In the genomic region with DNA sequence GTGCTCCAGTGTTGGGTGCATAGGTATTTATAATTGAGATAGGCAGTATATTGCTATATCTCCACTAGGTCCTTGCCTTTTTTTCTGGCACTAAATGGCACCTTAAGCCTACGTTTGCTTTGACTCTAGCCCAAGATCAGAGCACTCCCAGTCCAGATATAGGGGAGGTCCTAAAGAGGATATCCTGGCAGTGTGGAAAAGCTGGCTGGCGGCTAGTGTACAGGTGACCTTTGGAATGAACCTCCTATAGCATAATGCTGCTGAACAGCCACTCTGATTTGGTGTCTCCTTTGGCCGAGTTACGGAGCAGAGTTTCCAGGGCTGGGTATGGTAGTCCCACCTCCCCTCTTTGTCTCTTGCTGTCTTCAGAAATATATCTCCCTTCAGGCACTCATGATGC, we compare ENCODE assay signal across 14 cellular contexts. TPM values are rescaled to one million over a fixed set of nuclear protein-coding genes. Genes with fewer than 3 reads are reported as not detected.
A peak's percentile ranks its signal among the peaks of the same experiment; 100 is the strongest.
DNase-seq lines count a peak whose midpoint lies in the region; ATAC-seq and TF ChIP-seq lines count a peak whose summit lies in the region.
"Had no signal": no experiment of that assay in that cellular context is flagged by ENCODE, and none has a peak within 500 bp of the region (broad histone marks: within the 10 kb centered on the region; RNA-seq: fewer than 3 reads in every experiment).

No MANE protein-coding gene starts in this region.

- POLR2A ChIA-PET in activated CD8-positive, alpha-beta T cell treated with anti-CD3 and anti-CD28 coated beads for 36 hours (lab: Charles Lee), result interaction anchor here (0.7 kb wide), 1 partner anchor 16 kb away, joined by 3 read pairs; no protein-coding TSS in a partner anchor
- POLR2A ChIA-PET in activated CD8-positive, alpha-beta T cell treated with anti-CD3 and anti-CD28 coated beads, Interleukin-2, amount 10 ng/mL, durations not matched to agents 7 days and 5 days (lab: Charles Lee), result no interaction called here

- H3K27me3 Mint-ChIP-seq in activated CD8-positive, alpha-beta T cell treated with anti-CD3 and anti-CD28 coated beads for 36 hours, result no peaks in the 10 kb centered on the region
- no peaks in the 10 kb centered on the region for H3K27me3 Mint-ChIP-seq in activated CD8-positive, alpha-beta T cell treated with anti-CD3 and anti-CD28 coated beads, Interleukin-2, amount 10 ng/mL, durations not matched to agents 7 days and 5 days (ENCODE audit: low read depth)
- H3K27me3 Mint-ChIP-seq in activated naive CD8-positive, alpha-beta T cell treated with anti-CD3 and anti-CD28 coated beads for 36 hours, result no peaks in the 10 kb centered on the region
- no peaks in the 10 kb centered on the region for H3K27me3 Mint-ChIP-seq in stimulated activated naive CD8-positive, alpha-beta T cell treated with anti-CD3 and anti-CD28 coated beads, Interleukin-15, Interleukin-2, amounts not matched to agents 100 ng/mL and 50 ng/mL, for 24 hours
- H3K27me3 Mint-ChIP-seq in activated T-cell treated with anti-CD3 and anti-CD28 coated beads, Interleukin-2, amount 50 U/mL, for 24 hours, result peaks cover 40% of the 10 kb centered on the region
- H3K27me3 Mint-ChIP-seq: CD4-positive, CD25-positive, alpha-beta regulatory T cell had no signal

- H3K27ac Mint-ChIP-seq in activated CD8-positive, alpha-beta T cell treated with anti-CD3 and anti-CD28 coated beads for 36 hours, result peak overlapping the region; percentile 44
- H3K27ac Mint-ChIP-seq in activated CD8-positive, alpha-beta T cell treated with anti-CD3 and anti-CD28 coated beads, Interleukin-2, amount 10 ng/mL, durations not matched to agents 7 days and 5 days, result no peak overlapping the region
- peak overlapping the region; percentile 85 for H3K27ac Mint-ChIP-seq in activated naive CD8-positive, alpha-beta T cell treated with anti-CD3 and anti-CD28 coated beads for 36 hours
- peak overlapping the region; percentile 92 for H3K27ac Mint-ChIP-seq in stimulated activated naive CD8-positive, alpha-beta T cell treated with anti-CD3 and anti-CD28 coated beads, Interleukin-15, Interleukin-2, amounts not matched to agents 100 ng/mL and 50 ng/mL, for 24 hours
- H3K27ac Mint-ChIP-seq in activated T-cell treated with anti-CD3 and anti-CD28 coated beads, Interleukin-2, amount 50 U/mL, for 24 hours, result no peak overlapping the region
- H3K27ac Mint-ChIP-seq: CD4-positive, CD25-positive, alpha-beta regulatory T cell; HFFc6 had no signal

- intact Hi-C loops in activated CD8-positive, alpha-beta T cell treated with anti-CD3 and anti-CD28 coated beads for 36 hours (cut with micrococcal nuclease), result no loop called here
- intact Hi-C loops in head of caudate nucleus (cut with DNase I), result no loop called here

- no peak overlapping the region for H3K4me3 Mint-ChIP-seq in activated CD8-positive, alpha-beta T cell treated with anti-CD3 and anti-CD28 coated beads for 36 hours
- no peak overlapping the region for H3K4me3 Mint-ChIP-seq in activated CD8-positive, alpha-beta T cell treated with anti-CD3 and anti-CD28 coated beads, Interleukin-2, amount 10 ng/mL, durations not matched to agents 7 days and 5 days
- H3K4me3 Mint-ChIP-seq in activated naive CD8-positive, alpha-beta T cell treated with anti-CD3 and anti-CD28 coated beads for 36 hours, result no peak overlapping the region
- peak overlapping the region; percentile 37 for H3K4me3 Mint-ChIP-seq in stimulated activated naive CD8-positive, alpha-beta T cell treated with anti-CD3 and anti-CD28 coated beads, Interleukin-15, Interleukin-2, amounts not matched to agents 100 ng/mL and 50 ng/mL, for 24 hours
- H3K4me3 Mint-ChIP-seq in activated T-cell treated with anti-CD3 and anti-CD28 coated beads, Interleukin-2, amount 50 U/mL, for 24 hours, result no peak overlapping the region
- H3K4me3 Mint-ChIP-seq: CD4-positive, CD25-positive, alpha-beta regulatory T cell; HFFc6 had no signal

- no peak for TF ChIP-seq CTCF in activated CD8-positive, alpha-beta T cell treated with anti-CD3 and anti-CD28 coated beads for 36 hours (IDR thresholded peaks at IDR 0.05)
- TF ChIP-seq CTCF in hepatocyte (IDR thresholded peaks at IDR 0.05; ENCODE audit: poor library complexity), result no peak

- ATAC-seq in activated CD8-positive, alpha-beta T cell treated with anti-CD3 and anti-CD28 coated beads for 36 hours, result no peak
- no peak for ATAC-seq in activated CD8-positive, alpha-beta T cell treated with anti-CD3 and anti-CD28 coated beads, Interleukin-2, amount 10 ng/mL, durations not matched to agents 7 days and 5 days
- ATAC-seq in activated CD4-positive, CD25-positive, alpha-beta regulatory T cell treated with anti-CD3 and anti-CD28 coated beads, Interleukin-2, amount 50 U/mL, for 24 hours, result no peak

- peak overlapping the region; percentile 64 for H3K27ac ChIP-seq in hepatocyte
- H3K27ac ChIP-seq: 22Rv1; BLaER1 treated with 17β-estradiol and CSF1 and Interleukin-3, amounts not matched to agents 10 nM and 100 nM; HL-60 had no signal

- no peaks in the 10 kb centered on the region for H3K9me2 ChIP-seq in hepatocyte (replicated peaks; ENCODE audit: insufficient read depth)

- H3K4me1 Mint-ChIP-seq in activated CD8-positive, alpha-beta T cell treated with anti-CD3 and anti-CD28 coated beads for 36 hours (ENCODE audit: low read depth), result peaks cover 40% of the 10 kb centered on the region
- no peaks in the 10 kb centered on the region for H3K4me1 Mint-ChIP-seq in activated CD8-positive, alpha-beta T cell treated with anti-CD3 and anti-CD28 coated beads, Interleukin-2, amount 10 ng/mL, durations not matched to agents 7 days and 5 days (ENCODE audit: low read depth)
- H3K4me1 Mint-ChIP-seq in activated naive CD8-positive, alpha-beta T cell treated with anti-CD3 and anti-CD28 coated beads for 36 hours, result peaks cover 37% of the 10 kb centered on the region
- H3K4me1 Mint-ChIP-seq in stimulated activated naive CD8-positive, alpha-beta T cell treated with anti-CD3 and anti-CD28 coated beads, Interleukin-15, Interleukin-2, amounts not matched to agents 100 ng/mL and 50 ng/mL, for 24 hours (ENCODE audit: low read depth), result peaks cover 43% of the 10 kb centered on the region
- peaks cover 36% of the 10 kb centered on the region for H3K4me1 Mint-ChIP-seq in activated T-cell treated with anti-CD3 and anti-CD28 coated beads, Interleukin-2, amount 50 U/mL, for 24 hours (ENCODE audit: low read depth)
- H3K4me1 Mint-ChIP-seq: CD4-positive, CD25-positive, alpha-beta regulatory T cell had no signal

- H3K9me3 ChIP-seq in hepatocyte (ENCODE audit: low read depth), result no peaks in the 10 kb centered on the region

- H3K4me3 ChIP-seq in hepatocyte, result no peak overlapping the region
- H3K4me3 ChIP-seq: BLaER1 treated with 17β-estradiol and CSF1 and Interleukin-3, amounts not matched to agents 10 nM and 100 nM had no signal

- H3K9me3 Mint-ChIP-seq in activated CD8-positive, alpha-beta T cell treated with anti-CD3 and anti-CD28 coated beads for 36 hours, result peaks cover 4% of the 10 kb centered on the region
- no peaks in the 10 kb centered on the region for H3K9me3 Mint-ChIP-seq in activated CD8-positive, alpha-beta T cell treated with anti-CD3 and anti-CD28 coated beads, Interleukin-2, amount 10 ng/mL, durations not matched to agents 7 days and 5 days (ENCODE audit: insufficient read depth)
- peaks cover 2% of the 10 kb centered on the region for H3K9me3 Mint-ChIP-seq in activated naive CD8-positive, alpha-beta T cell treated with anti-CD3 and anti-CD28 coated beads for 36 hours
- H3K9me3 Mint-ChIP-seq in stimulated activated naive CD8-positive, alpha-beta T cell treated with anti-CD3 and anti-CD28 coated beads, Interleukin-15, Interleukin-2, amounts not matched to agents 100 ng/mL and 50 ng/mL, for 24 hours, result no peaks in the 10 kb centered on the region
- H3K9me3 Mint-ChIP-seq in activated T-cell treated with anti-CD3 and anti-CD28 coated beads, Interleukin-2, amount 50 U/mL, for 24 hours, result no peaks in the 10 kb centered on the region
- H3K9me3 Mint-ChIP-seq: CD4-positive, CD25-positive, alpha-beta regulatory T cell; HFFc6 had no signal

- DNase-seq in activated CD8-positive, alpha-beta T cell treated with anti-CD3 and anti-CD28 coated beads for 36 hours, result no peak
- no peak for DNase-seq in activated CD8-positive, alpha-beta T cell treated with anti-CD3 and anti-CD28 coated beads, Interleukin-2, amount 10 ng/mL, durations not matched to agents 7 days and 5 days
- DNase-seq in activated naive CD8-positive, alpha-beta T cell treated with anti-CD3 and anti-CD28 coated beads for 36 hours, result no peak
- DNase-seq in hepatocyte (ENCODE audit: low spot score), result no peak
- DNase-seq in activated T-cell treated with anti-CD3 and anti-CD28 coated beads, Interleukin-2, amount 50 U/mL, for 24 hours, result no peak
- DNase-seq in head of caudate nucleus, result no peak
- DNase-seq: CD4-positive, CD25-positive, alpha-beta regulatory T cell; HCEC 1CT; HFFc6 had no signal

- no peak overlapping the region for H2AFZ ChIP-seq in hepatocyte

- H3K36me3 ChIP-seq in hepatocyte (replicated peaks; ENCODE audit: insufficient read depth, low read depth), result no peaks in the 10 kb centered on the region
- H3K36me3 ChIP-seq: BLaER1 treated with 17β-estradiol and CSF1 and Interleukin-3, amounts not matched to agents 10 nM and 100 nM had no signal

- H3K36me3 Mint-ChIP-seq in activated CD8-positive, alpha-beta T cell treated with anti-CD3 and anti-CD28 coated beads for 36 hours (ENCODE audit: low read depth), result peaks cover 70% of the 10 kb centered on the region
- no peaks in the 10 kb centered on the region for H3K36me3 Mint-ChIP-seq in activated CD8-positive, alpha-beta T cell treated with anti-CD3 and anti-CD28 coated beads, Interleukin-2, amount 10 ng/mL, durations not matched to agents 7 days and 5 days (ENCODE audit: low read depth)
- peaks cover 68% of the 10 kb centered on the region for H3K36me3 Mint-ChIP-seq in activated naive CD8-positive, alpha-beta T cell treated with anti-CD3 and anti-CD28 coated beads for 36 hours
- H3K36me3 Mint-ChIP-seq in stimulated activated naive CD8-positive, alpha-beta T cell treated with anti-CD3 and anti-CD28 coated beads, Interleukin-15, Interleukin-2, amounts not matched to agents 100 ng/mL and 50 ng/mL, for 24 hours (ENCODE audit: low read depth), result peaks cover 49% of the 10 kb centered on the region
- peaks cover 46% of the 10 kb centered on the region for H3K36me3 Mint-ChIP-seq in activated T-cell treated with anti-CD3 and anti-CD28 coated beads, Interleukin-2, amount 50 U/mL, for 24 hours (ENCODE audit: low read depth)
- H3K36me3 Mint-ChIP-seq: CD4-positive, CD25-positive, alpha-beta regulatory T cell had no signal

- H3K27me3 ChIP-seq in hepatocyte, result no peaks in the 10 kb centered on the region
- H3K27me3 ChIP-seq: BLaER1 treated with 17β-estradiol and CSF1 and Interleukin-3, amounts not matched to agents 10 nM and 100 nM had no signal

- WGBS in hepatocyte (ENCODE audit: low lambda C conversion rate, missing lambda C conversion rate), result 87% methylated on average over 4 of the region's 4 CpGs

- no peak overlapping the region for H3K4me2 ChIP-seq in hepatocyte
- H3K4me2 ChIP-seq: BLaER1 treated with 17β-estradiol and CSF1 and Interleukin-3, amounts not matched to agents 10 nM and 100 nM had no signal

- no peaks in the 10 kb centered on the region for H3K79me2 ChIP-seq in hepatocyte

- no peaks in the 10 kb centered on the region for H3K4me1 ChIP-seq in hepatocyte (ENCODE audit: insufficient read depth)
- H3K4me1 ChIP-seq: BLaER1 treated with 17β-estradiol and CSF1 and Interleukin-3, amounts not matched to agents 10 nM and 100 nM had no signal

- CTCF ChIA-PET in activated CD8-positive, alpha-beta T cell treated with anti-CD3 and anti-CD28 coated beads for 36 hours (lab: Charles Lee), result no interaction called here
- CTCF ChIA-PET in activated CD8-positive, alpha-beta T cell treated with anti-CD3 and anti-CD28 coated beads, Interleukin-2, amount 10 ng/mL, durations not matched to agents 7 days and 5 days (lab: Charles Lee), result no interaction called here

- H4K20me1 ChIP-seq in hepatocyte (ENCODE audit: insufficient read depth, poor library complexity, severe bottlenecking), result no peaks in the 10 kb centered on the region
- H4K20me1 ChIP-seq: BLaER1 treated with 17β-estradiol and CSF1 and Interleukin-3, amounts not matched to agents 10 nM and 100 nM had no signal

RNA-seq across cellular contexts. Expression of gene PHEX, which starts 53.8 kb away (rescaled TPM):
- total RNA-seq in activated CD8-positive, alpha-beta T cell treated with anti-CD3 and anti-CD28 coated beads for 36 hours, result 10 to 100 TPM; 22.7 to 25.2 TPM
- total RNA-seq in activated CD8-positive, alpha-beta T cell treated with anti-CD3 and anti-CD28 coated beads, Interleukin-2, amount 10 ng/mL, durations not matched to agents 7 days and 5 days, result under 1 TPM; 0.16 to 0.24 TPM
- 10 to 100 TPM; 22.3 to 22.4 TPM for total RNA-seq in activated naive CD8-positive, alpha-beta T cell treated with anti-CD3 and anti-CD28 coated beads for 36 hours
- 0.27 and 0.84 TPM in 2 replicates for total RNA-seq in hepatocyte
- polyA plus RNA-seq in hepatocyte, result 0.05 and 0.16 TPM in 2 replicates

Comparison
In these comparisons a context has a peak if more than half of its experiments do, and no peak if none do; other contexts are left out.
1. H3K27ac Mint-ChIP-seq: peak in activated CD8-positive, alpha-beta T cell treated with anti-CD3 and anti-CD28 coated beads for 36 hours (single experiment), activated naive CD8-positive, alpha-beta T cell treated with anti-CD3 and anti-CD28 coated beads for 36 hours (single experiment) and stimulated activated naive CD8-positive, alpha-beta T cell treated with anti-CD3 and anti-CD28 coated beads, Interleukin-15, Interleukin-2, amounts not matched to agents 100 ng/mL and 50 ng/mL, for 24 hours (single experiment); none in activated CD8-positive, alpha-beta T cell treated with anti-CD3 and anti-CD28 coated beads, Interleukin-2, amount 10 ng/mL, durations not matched to agents 7 days and 5 days (single experiment) and activated T-cell treated with anti-CD3 and anti-CD28 coated beads, Interleukin-2, amount 50 U/mL, for 24 hours (single experiment).
2. RNA of gene PHEX, which starts 53.8 kb away (total RNA-seq): 22.7 to 25.2 TPM in activated CD8-positive, alpha-beta T cell treated with anti-CD3 and anti-CD28 coated beads for 36 hours and 22.3 to 22.4 TPM in activated naive CD8-positive, alpha-beta T cell treated with anti-CD3 and anti-CD28 coated beads for 36 hours; 0.27 to 0.84 TPM in hepatocyte and 0.16 to 0.24 TPM in activated CD8-positive, alpha-beta T cell treated with anti-CD3 and anti-CD28 coated beads, Interleukin-2, amount 10 ng/mL, durations not matched to agents 7 days and 5 days; every median in the first group is over 10 times any median in the second.